In the genomic region with DNA sequence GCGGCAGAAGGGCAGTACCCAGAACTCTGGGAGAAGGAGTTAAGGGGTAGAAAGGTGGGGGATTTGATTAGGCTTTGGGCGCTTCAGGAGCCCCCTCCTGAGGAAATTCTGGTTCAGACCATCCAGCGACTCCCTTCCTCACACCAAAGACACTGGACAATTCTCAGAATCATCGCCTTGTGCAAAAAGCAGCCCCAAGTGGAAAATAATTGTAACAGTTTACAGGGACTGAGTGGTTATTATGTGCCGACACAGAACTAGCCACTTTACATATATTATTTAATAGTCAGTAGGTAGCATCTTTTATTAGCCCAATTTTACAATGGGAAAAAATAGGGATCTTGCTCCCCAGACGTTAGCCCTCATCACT, we compare ENCODE assay signal across 8 cellular contexts. TPM values are rescaled to one million over a fixed set of nuclear protein-coding genes. Genes with fewer than 3 reads are reported as not detected.
A peak's percentile ranks its signal among the peaks of the same experiment; 100 is the strongest.
DNase-seq lines count a peak whose midpoint lies in the region; ATAC-seq, FAIRE-seq and TF ChIP-seq lines count a peak whose summit lies in the region.

No MANE protein-coding gene starts in this region.

- H3K27ac ChIP-seq in ascending aorta (peak overlapping the region; percentile 94 to 96), HepG2 (ENCODE audit: extremely low read length, insufficient read depth, low read length) (peak overlapping the region; percentile 44), thoracic aorta (peak overlapping the region; percentile 89 to 95)

- H3K36me3 ChIP-seq in ascending aorta (peaks cover 21 to 30% of the 10 kb centered on the region in 2 donors), HepG2 (replicated peaks in 1 of 2; ENCODE audit: control insufficient read depth in 1 of 2, insufficient read depth in 2 of 2, low read length in 2 of 2) (peaks cover 9 to 25% of the 10 kb centered on the region in 2 experiments), thoracic aorta (peaks cover 20% of the 10 kb centered on the region)

- H3K4me3 ChIP-seq in ascending aorta, result peak overlapping the region; percentile 85 to 88
- peak overlapping the region; percentile 43 to 78 (median 72) for H3K4me3 ChIP-seq in HepG2 (replicated peaks in 1 of 3; ENCODE audit: insufficient read depth in 1 of 3, low read depth in 2 of 3, low read length in 3 of 3)
- peak overlapping the region; percentile 94 for H3K4me3 ChIP-seq in thoracic aorta

- H3K4me1 ChIP-seq in ascending aorta, result peaks cover 7 to 21% of the 10 kb centered on the region in 2 donors
- H3K4me1 ChIP-seq in HepG2 (ENCODE audit: insufficient read depth, low read length), result peaks cover 47% of the 10 kb centered on the region
- peaks cover 14 to 19% of the 10 kb centered on the region in 2 donors for H3K4me1 ChIP-seq in thoracic aorta (ENCODE audit: control insufficient read depth in 1 of 2, low read depth in 2 of 2)

- H3K9me3 ChIP-seq in ascending aorta (no peaks in the 10 kb centered on the region), HepG2 (ENCODE audit: low read length) (no peaks in the 10 kb centered on the region), thoracic aorta (no peaks in the 10 kb centered on the region)

- intact Hi-C loops in ascending aorta (cut with DNase I), result loop anchor here (1.0 to 5.0 kb wide), 5 partner anchors 36 to 240 kb away; a partner anchor contains a TSS
- intact Hi-C loops in HepG2 (cut with micrococcal nuclease; ENCODE audit: unreplicated experiment), result no loop called here

- H3K9me3 Mint-ChIP-seq in activated CD4-positive, alpha-beta T cell treated with anti-CD3 and anti-CD28 coated beads, Interleukin-2, amount 10 ng/mL, durations not matched to agents 7 days and 5 days, result no peaks in the 10 kb centered on the region

- no peak for TF ChIP-seq RAD21 in HepG2 (CRISPR knock-in tag; IDR thresholded peaks at IDR 0.05)

- TF ChIP-seq CTCF in ascending aorta (IDR thresholded peaks at IDR 0.05) (peak in 1 of 3 experiments; percentile 4), HepG2 (CRISPR knock-in tag; IDR thresholded peaks at IDR 0.05) (no peak), thoracic aorta (IDR thresholded peaks at IDR 0.05) (no peak)

- peaks cover 15% of the 10 kb centered on the region for H3K36me3 Mint-ChIP-seq in activated CD4-positive, alpha-beta T cell treated with anti-CD3 and anti-CD28 coated beads, Interleukin-2, amount 10 ng/mL, durations not matched to agents 7 days and 5 days (ENCODE audit: low read depth)

- ATAC-seq in HepG2, result no peak
- ATAC-seq in thoracic aorta (ENCODE audit: insufficient number of reproducible peaks, low FRiP score, low read depth), result no peak
- ATAC-seq in HG03521 (IDR thresholded peaks at IDR 0.05; ENCODE audit: unreplicated experiment), result no peak
- no peak for ATAC-seq in GM21447 (IDR thresholded peaks at IDR 0.05; ENCODE audit: unreplicated experiment)

- CTCF ChIA-PET in activated CD4-positive, alpha-beta T cell treated with anti-CD3 and anti-CD28 coated beads, Interleukin-2, amount 10 ng/mL, durations not matched to agents 7 days and 5 days (lab: Charles Lee), result interaction anchor here (1.3 kb wide), 2 partner anchors 10 to 95 kb away, joined by 4 read pairs; no protein-coding TSS in a partner anchor
- CTCF ChIA-PET in HepG2 (lab: Yijun Ruan, JAX; ENCODE audit: low intra/inter-chr PET ratio, low total read pairs), result no interaction called here

- peaks cover under 1% of the 10 kb centered on the region for H3K79me2 ChIP-seq in HepG2 (ENCODE audit: insufficient read depth, low read length)

- no peak for DNase-seq in activated CD4-positive, alpha-beta T cell treated with anti-CD3 and anti-CD28 coated beads, Interleukin-2, amount 10 ng/mL, durations not matched to agents 7 days and 5 days
- no peak for DNase-seq in activated CD4-positive, alpha-beta T cell treated with anti-CD3 and anti-CD28 coated beads, Interleukin-2, amount 50 U/mL, for 1 hour
- DNase-seq in ascending aorta (ENCODE audit: low spot score in 2 of 2) (no peak), HepG2 (ENCODE audit: low spot score) (no peak), thoracic aorta (ENCODE audit: low spot score) (no peak), occipital lobe (lab: John Stamatoyannopoulos, UW) (no peak)

- peak overlapping the region; percentile 60 for H3K9ac ChIP-seq in HepG2 (ENCODE audit: insufficient read depth, low read depth, low read length)

- POLR2A ChIA-PET in activated CD4-positive, alpha-beta T cell treated with anti-CD3 and anti-CD28 coated beads, Interleukin-2, amount 10 ng/mL, durations not matched to agents 7 days and 5 days (lab: Charles Lee), result interaction anchor here (0.6 kb wide), 1 partner anchor 26 kb away, joined by 3 read pairs; no protein-coding TSS in a partner anchor
- POLR2A ChIA-PET in HepG2 (lab: Yijun Ruan, JAX), result interaction anchor here (1.7 to 3.3 kb wide), 3 partner anchors 15 to 35 kb away, joined by 4 to 13 read pairs (median 9); a partner anchor contains a TSS

- H4K20me1 ChIP-seq in HepG2 (ENCODE audit: insufficient read depth, low read length), result no peaks in the 10 kb centered on the region; the same call in 1 of the 2 replicates

- H3K4me1 Mint-ChIP-seq in activated CD4-positive, alpha-beta T cell treated with anti-CD3 and anti-CD28 coated beads, Interleukin-2, amount 10 ng/mL, durations not matched to agents 7 days and 5 days, result peaks cover 25% of the 10 kb centered on the region

- H3K27me3 Mint-ChIP-seq in activated CD4-positive, alpha-beta T cell treated with anti-CD3 and anti-CD28 coated beads, Interleukin-2, amount 10 ng/mL, durations not matched to agents 7 days and 5 days, result peaks cover 8% of the 10 kb centered on the region

- 66% methylated on average over 5 of the region's 6 CpGs for WGBS in HepG2 (ENCODE audit: low lambda C conversion rate)

- no peak overlapping the region for H2AFZ ChIP-seq in HepG2 (ENCODE audit: low read length)

- no peak for TF ChIP-seq POLR2A in HepG2 (IDR thresholded peaks at IDR 0.05; ENCODE audit: insufficient read depth in 1 of 2, low read depth in 2 of 2, low read length in 2 of 2)

- H3K27ac Mint-ChIP-seq in activated CD4-positive, alpha-beta T cell treated with anti-CD3 and anti-CD28 coated beads, Interleukin-2, amount 10 ng/mL, durations not matched to agents 7 days and 5 days, result peak overlapping the region; percentile 21

- H3K4me2 ChIP-seq in HepG2 (ENCODE audit: low read depth, low read length), result peak overlapping the region; percentile 90

- no TSS peak for BruUV-seq in HepG2 (replicated peaks; lab: Mats Ljungman, UMichigan)

- no peak for FAIRE-seq in HepG2 (lab: Jason Lieb, UNC)

- in situ Hi-C loops in HepG2 (cut with HindIII; ENCODE audit: extremely low pct_ligation_motif_present, low pct_unique_long_range_greater_than_20kb), result no loop called here

- peak overlapping the region; percentile 74 for H3K4me3 Mint-ChIP-seq in activated CD4-positive, alpha-beta T cell treated with anti-CD3 and anti-CD28 coated beads, Interleukin-2, amount 10 ng/mL, durations not matched to agents 7 days and 5 days

- H3K27me3 ChIP-seq in ascending aorta, result no peaks in the 10 kb centered on the region
- H3K27me3 ChIP-seq in HepG2 (ENCODE audit: control insufficient read depth in 1 of 2, insufficient read depth in 2 of 2, low read length in 2 of 2), result no peaks in the 10 kb centered on the region; a peak in 1 of 5 replicates
- H3K27me3 ChIP-seq in thoracic aorta (replicated peaks; ENCODE audit: insufficient read depth), result no peaks in the 10 kb centered on the region

- TF ChIP-seq EP300 in HepG2 (IDR thresholded peaks at IDR 0.05; ENCODE audit: low read depth in 2 of 2, low read length in 2 of 2) (no peak), HepG2 (CRISPR knock-in tag; IDR thresholded peaks at IDR 0.05; ENCODE audit: borderline replicate concordance) (no peak)

RNA-seq across cellular contexts. Expression of a gene that starts 0.7 kb away (rescaled TPM):
- total RNA-seq in activated CD4-positive, alpha-beta T cell treated with anti-CD3 and anti-CD28 coated beads, Interleukin-2, amount 10 ng/mL, durations not matched to agents 7 days and 5 days, result 1 to 10 TPM; 6.8 to 8.4 TPM
- total RNA-seq in ascending aorta (33.8 TPM), HepG2 (2016; rRNA removed; fragmentation: Illumina TruSeq; extraction: Trizol) (2.8 and 6.3 TPM in 2 replicates), thoracic aorta (10 to 100 TPM; 40.3 to 40.4 TPM), occipital lobe (65.4 TPM)
- 0.40 and 0.79 TPM in 2 replicates for total RNA-seq in HepG2 (2016; cell fraction: cytosol; rRNA removed; fragmentation: Illumina TruSeq; extraction: Trizol; ENCODE audit: low read depth)
- total RNA-seq in HepG2 (2016; cell fraction: insoluble cytoplasmic fraction; rRNA removed; fragmentation: Illumina TruSeq; extraction: Trizol), result 2.4 and 5.9 TPM in 2 replicates
- total RNA-seq in HepG2 (2016; cell fraction: membrane; rRNA removed; fragmentation: Illumina TruSeq; extraction: Trizol), result 1.2 and 1.5 TPM in 2 replicates
- 9.6 and 9.9 TPM in 2 replicates for total RNA-seq in HepG2 (2016; cell fraction: nucleus; rRNA removed; fragmentation: Illumina TruSeq; extraction: Trizol)
- 3.6 and 4.9 TPM in 2 replicates for polyA plus RNA-seq in HepG2 (2011; rRNA removed)
- 1.5 and 2.1 TPM in 2 replicates for polyA plus RNA-seq in HepG2 (2011; cell fraction: cytosol; rRNA removed)
- polyA plus RNA-seq in HepG2 (2011; cell fraction: nucleus; rRNA removed), result 25.2 and 26.5 TPM in 2 replicates
- 2.3 and 2.8 TPM in 2 replicates for polyA plus RNA-seq in HepG2 (2012)
- polyA plus RNA-seq in HepG2 (2016; cell fraction: cytosol; fragmentation: Illumina TruSeq; extraction: Trizol; ENCODE audit: low read depth), result 0.49 and 0.53 TPM in 2 replicates
- polyA plus RNA-seq in HepG2 (2016; cell fraction: insoluble cytoplasmic fraction; fragmentation: Illumina TruSeq; extraction: Trizol; ENCODE audit: low read depth), result 1.6 and 2.7 TPM in 2 replicates
- polyA plus RNA-seq in HepG2 (2016; cell fraction: membrane; fragmentation: Illumina TruSeq; extraction: Trizol; ENCODE audit: low read depth), result 0.80 and 1.3 TPM in 2 replicates
- polyA plus RNA-seq in HepG2 (2016; cell fraction: nucleus; fragmentation: Illumina TruSeq; extraction: Trizol; ENCODE audit: insufficient read depth, low read depth), result 25.5 and 27.0 TPM in 2 replicates
- 5.6 and 9.8 TPM in 2 replicates for polyA minus RNA-seq in HepG2 (2011; rRNA and poly(A)+ RNA removed; ENCODE audit: low replicate concordance)
- 1.6 and 3.3 TPM in 2 replicates for polyA minus RNA-seq in HepG2 (2011; cell fraction: cytosol; rRNA and poly(A)+ RNA removed)
- polyA minus RNA-seq in HepG2 (2011; cell fraction: nucleus; rRNA and poly(A)+ RNA removed), result 6.6 and 8.3 TPM in 2 replicates

RNA-seq across cellular contexts. Expression of a gene that starts 6.7 kb away (rescaled TPM):
- 10 to 100 TPM; 39.0 to 40.6 TPM for total RNA-seq in activated CD4-positive, alpha-beta T cell treated with anti-CD3 and anti-CD28 coated beads, Interleukin-2, amount 10 ng/mL, durations not matched to agents 7 days and 5 days
- 87.8 TPM for total RNA-seq in ascending aorta
- total RNA-seq in HepG2 (2016; rRNA removed; fragmentation: Illumina TruSeq; extraction: Trizol), result 58.9 and 60.2 TPM in 2 replicates
- total RNA-seq in HepG2 (2016; cell fraction: cytosol; rRNA removed; fragmentation: Illumina TruSeq; extraction: Trizol; ENCODE audit: low read depth), result 17.5 and 22.7 TPM in 2 replicates
- total RNA-seq in HepG2 (2016; cell fraction: insoluble cytoplasmic fraction; rRNA removed; fragmentation: Illumina TruSeq; extraction: Trizol), result 61.0 and 64.1 TPM in 2 replicates
- 47.3 and 49.4 TPM in 2 replicates for total RNA-seq in HepG2 (2016; cell fraction: membrane; rRNA removed; fragmentation: Illumina TruSeq; extraction: Trizol)
- total RNA-seq in HepG2 (2016; cell fraction: nucleus; rRNA removed; fragmentation: Illumina TruSeq; extraction: Trizol), result 42.8 and 48.3 TPM in 2 replicates
- 56.6 TPM in 2 replicates for polyA plus RNA-seq in HepG2 (2011; rRNA removed)
- polyA plus RNA-seq in HepG2 (2011; cell fraction: cytosol; rRNA removed), result 46.2 and 52.7 TPM in 2 replicates
- 94.3 and 111 TPM in 2 replicates for polyA plus RNA-seq in HepG2 (2011; cell fraction: nucleus; rRNA removed)
- 27.4 and 32.7 TPM in 2 replicates for polyA plus RNA-seq in HepG2 (2012)
- polyA plus RNA-seq in HepG2 (2016; cell fraction: cytosol; fragmentation: Illumina TruSeq; extraction: Trizol; ENCODE audit: low read depth), result 19.3 and 24.9 TPM in 2 replicates
- polyA plus RNA-seq in HepG2 (2016; cell fraction: insoluble cytoplasmic fraction; fragmentation: Illumina TruSeq; extraction: Trizol; ENCODE audit: low read depth), result 64.8 and 65.3 TPM in 2 replicates
- 38.0 and 38.5 TPM in 2 replicates for polyA plus RNA-seq in HepG2 (2016; cell fraction: membrane; fragmentation: Illumina TruSeq; extraction: Trizol; ENCODE audit: low read depth)
- polyA plus RNA-seq in HepG2 (2016; cell fraction: nucleus; fragmentation: Illumina TruSeq; extraction: Trizol; ENCODE audit: insufficient read depth, low read depth), result 93.4 and 95.4 TPM in 2 replicates
- polyA minus RNA-seq in HepG2 (2011; rRNA and poly(A)+ RNA removed; ENCODE audit: low replicate concordance), result 40.2 and 91.9 TPM in 2 replicates
- polyA minus RNA-seq in HepG2 (2011; cell fraction: cytosol; rRNA and poly(A)+ RNA removed), result 13.5 and 13.6 TPM in 2 replicates
- 52.7 and 55.4 TPM in 2 replicates for polyA minus RNA-seq in HepG2 (2011; cell fraction: nucleus; rRNA and poly(A)+ RNA removed)
- 10 to 100 TPM; 52.1 to 62.8 TPM for total RNA-seq in thoracic aorta
- total RNA-seq in occipital lobe, result 25.3 TPM

RNA-seq across cellular contexts. Expression of a gene that starts 6.9 kb away (rescaled TPM):
- total RNA-seq in activated CD4-positive, alpha-beta T cell treated with anti-CD3 and anti-CD28 coated beads, Interleukin-2, amount 10 ng/mL, durations not matched to agents 7 days and 5 days, result 10 to 100 TPM; 25.6 to 27.0 TPM
- total RNA-seq in ascending aorta (19.2 TPM), HepG2 (2016; rRNA removed; fragmentation: Illumina TruSeq; extraction: Trizol) (39.5 and 60.1 TPM in 2 replicates), thoracic aorta (10 to 100 TPM; 47.7 to 49.9 TPM), occipital lobe (26.7 TPM)
- total RNA-seq in HepG2 (2016; cell fraction: cytosol; rRNA removed; fragmentation: Illumina TruSeq; extraction: Trizol; ENCODE audit: low read depth), result 10.8 and 13.1 TPM in 2 replicates
- 43.3 and 66.3 TPM in 2 replicates for total RNA-seq in HepG2 (2016; cell fraction: insoluble cytoplasmic fraction; rRNA removed; fragmentation: Illumina TruSeq; extraction: Trizol)
- 26.2 and 32.5 TPM in 2 replicates for total RNA-seq in HepG2 (2016; cell fraction: membrane; rRNA removed; fragmentation: Illumina TruSeq; extraction: Trizol)
- 41.4 and 43.0 TPM in 2 replicates for total RNA-seq in HepG2 (2016; cell fraction: nucleus; rRNA removed; fragmentation: Illumina TruSeq; extraction: Trizol)
- polyA plus RNA-seq in HepG2 (2011; rRNA removed), result 34.9 and 38.5 TPM in 2 replicates
- 34.0 and 35.1 TPM in 2 replicates for polyA plus RNA-seq in HepG2 (2011; cell fraction: cytosol; rRNA removed)
- 67.7 and 87.1 TPM in 2 replicates for polyA plus RNA-seq in HepG2 (2011; cell fraction: nucleus; rRNA removed)
- 20.8 and 27.0 TPM in 2 replicates for polyA plus RNA-seq in HepG2 (2012)
- polyA plus RNA-seq in HepG2 (2016; cell fraction: cytosol; fragmentation: Illumina TruSeq; extraction: Trizol; ENCODE audit: low read depth), result 11.9 and 14.7 TPM in 2 replicates
- 45.0 and 46.2 TPM in 2 replicates for polyA plus RNA-seq in HepG2 (2016; cell fraction: insoluble cytoplasmic fraction; fragmentation: Illumina TruSeq; extraction: Trizol; ENCODE audit: low read depth)
- 19.4 and 23.0 TPM in 2 replicates for polyA plus RNA-seq in HepG2 (2016; cell fraction: membrane; fragmentation: Illumina TruSeq; extraction: Trizol; ENCODE audit: low read depth)
- 39.7 and 43.3 TPM in 2 replicates for polyA plus RNA-seq in HepG2 (2016; cell fraction: nucleus; fragmentation: Illumina TruSeq; extraction: Trizol; ENCODE audit: insufficient read depth, low read depth)
- 42.9 and 55.1 TPM in 2 replicates for polyA minus RNA-seq in HepG2 (2011; rRNA and poly(A)+ RNA removed; ENCODE audit: low replicate concordance)
- polyA minus RNA-seq in HepG2 (2011; cell fraction: cytosol; rRNA and poly(A)+ RNA removed), result 12.4 and 20.8 TPM in 2 replicates
- 102 and 116 TPM in 2 replicates for polyA minus RNA-seq in HepG2 (2011; cell fraction: nucleus; rRNA and poly(A)+ RNA removed)

RNA-seq across cellular contexts. Expression of a gene that starts 22.7 kb away (rescaled TPM):
- total RNA-seq in activated CD4-positive, alpha-beta T cell treated with anti-CD3 and anti-CD28 coated beads, Interleukin-2, amount 10 ng/mL, durations not matched to agents 7 days and 5 days, result 10 to 100 TPM; 15.8 to 18.0 TPM
- total RNA-seq in ascending aorta, result 2.3 TPM
- total RNA-seq in HepG2 (2016; rRNA removed; fragmentation: Illumina TruSeq; extraction: Trizol), result 0.94 and 2.7 TPM in 2 replicates
- total RNA-seq in HepG2 (2016; cell fraction: cytosol; rRNA removed; fragmentation: Illumina TruSeq; extraction: Trizol; ENCODE audit: low read depth), result 1.3 and 1.6 TPM in 2 replicates
- 1.0 and 2.6 TPM in 2 replicates for total RNA-seq in HepG2 (2016; cell fraction: insoluble cytoplasmic fraction; rRNA removed; fragmentation: Illumina TruSeq; extraction: Trizol)
- 1.00 and 1.2 TPM in 2 replicates for total RNA-seq in HepG2 (2016; cell fraction: membrane; rRNA removed; fragmentation: Illumina TruSeq; extraction: Trizol)
- 8.5 and 9.6 TPM in 2 replicates for total RNA-seq in HepG2 (2016; cell fraction: nucleus; rRNA removed; fragmentation: Illumina TruSeq; extraction: Trizol)
- 9.3 and 13.3 TPM in 2 replicates for polyA plus RNA-seq in HepG2 (2011; rRNA removed)
- polyA plus RNA-seq in HepG2 (2011; cell fraction: cytosol; rRNA removed), result 2.1 TPM in 2 replicates
- 76.4 and 80.1 TPM in 2 replicates for polyA plus RNA-seq in HepG2 (2011; cell fraction: nucleus; rRNA removed)
- polyA plus RNA-seq in HepG2 (2012), result 11.0 and 17.0 TPM in 2 replicates
- 0.09 and 0.20 TPM in 2 replicates for polyA plus RNA-seq in HepG2 (2016; cell fraction: cytosol; fragmentation: Illumina TruSeq; extraction: Trizol; ENCODE audit: low read depth)
- polyA plus RNA-seq in HepG2 (2016; cell fraction: insoluble cytoplasmic fraction; fragmentation: Illumina TruSeq; extraction: Trizol; ENCODE audit: low read depth), result 0.91 and 1.1 TPM in 2 replicates
- polyA plus RNA-seq in HepG2 (2016; cell fraction: membrane; fragmentation: Illumina TruSeq; extraction: Trizol; ENCODE audit: low read depth), result 0.16 and 0.22 TPM in 2 replicates
- 14.1 and 16.8 TPM in 2 replicates for polyA plus RNA-seq in HepG2 (2016; cell fraction: nucleus; fragmentation: Illumina TruSeq; extraction: Trizol; ENCODE audit: insufficient read depth, low read depth)
- 57.3 and 64.0 TPM in 2 replicates for polyA minus RNA-seq in HepG2 (2011; rRNA and poly(A)+ RNA removed; ENCODE audit: low replicate concordance)
- 2.5 and 3.1 TPM in 2 replicates for polyA minus RNA-seq in HepG2 (2011; cell fraction: cytosol; rRNA and poly(A)+ RNA removed)
- polyA minus RNA-seq in HepG2 (2011; cell fraction: nucleus; rRNA and poly(A)+ RNA removed), result 48.5 and 56.7 TPM in 2 replicates
- 10 to 100 TPM; 23.9 to 26.5 TPM for total RNA-seq in thoracic aorta
- total RNA-seq in occipital lobe, result 3.4 TPM

RNA-seq across cellular contexts. Expression of a gene that starts 33.6 kb away (rescaled TPM):
- under 1 TPM in 1 of 2 experiments, not detected in 1; 0.35 TPM for total RNA-seq in activated CD4-positive, alpha-beta T cell treated with anti-CD3 and anti-CD28 coated beads, Interleukin-2, amount 10 ng/mL, durations not matched to agents 7 days and 5 days
- total RNA-seq in ascending aorta, result 16.8 TPM
- total RNA-seq in HepG2 (2016; rRNA removed; fragmentation: Illumina TruSeq; extraction: Trizol), result 29.6 and 57.4 TPM in 2 replicates
- 7.4 and 9.1 TPM in 2 replicates for total RNA-seq in HepG2 (2016; cell fraction: cytosol; rRNA removed; fragmentation: Illumina TruSeq; extraction: Trizol; ENCODE audit: low read depth)
- 28.5 and 59.2 TPM in 2 replicates for total RNA-seq in HepG2 (2016; cell fraction: insoluble cytoplasmic fraction; rRNA removed; fragmentation: Illumina TruSeq; extraction: Trizol)
- total RNA-seq in HepG2 (2016; cell fraction: membrane; rRNA removed; fragmentation: Illumina TruSeq; extraction: Trizol), result 9.6 and 11.3 TPM in 2 replicates
- 60.0 and 62.1 TPM in 2 replicates for total RNA-seq in HepG2 (2016; cell fraction: nucleus; rRNA removed; fragmentation: Illumina TruSeq; extraction: Trizol)
- 6.2 and 9.2 TPM in 2 replicates for polyA plus RNA-seq in HepG2 (2011; rRNA removed)
- polyA plus RNA-seq in HepG2 (2011; cell fraction: cytosol; rRNA removed), result 7.9 and 10.5 TPM in 2 replicates
- 6.2 and 6.6 TPM in 2 replicates for polyA plus RNA-seq in HepG2 (2011; cell fraction: nucleus; rRNA removed)
- 1.3 and 1.4 TPM in 2 replicates for polyA plus RNA-seq in HepG2 (2012)
- 6.7 and 7.9 TPM in 2 replicates for polyA plus RNA-seq in HepG2 (2016; cell fraction: cytosol; fragmentation: Illumina TruSeq; extraction: Trizol; ENCODE audit: low read depth)
- 28.3 and 32.1 TPM in 2 replicates for polyA plus RNA-seq in HepG2 (2016; cell fraction: insoluble cytoplasmic fraction; fragmentation: Illumina TruSeq; extraction: Trizol; ENCODE audit: low read depth)
- polyA plus RNA-seq in HepG2 (2016; cell fraction: membrane; fragmentation: Illumina TruSeq; extraction: Trizol; ENCODE audit: low read depth), result 8.6 and 17.5 TPM in 2 replicates
- polyA plus RNA-seq in HepG2 (2016; cell fraction: nucleus; fragmentation: Illumina TruSeq; extraction: Trizol; ENCODE audit: insufficient read depth, low read depth), result 86.2 and 88.6 TPM in 2 replicates
- polyA minus RNA-seq in HepG2 (2011; rRNA and poly(A)+ RNA removed; ENCODE audit: low replicate concordance), result 0.26 and 20.4 TPM in 2 replicates
- polyA minus RNA-seq in HepG2 (2011; cell fraction: cytosol; rRNA and poly(A)+ RNA removed), result 3.1 and 4.2 TPM in 2 replicates
- 4.1 and 4.5 TPM in 2 replicates for polyA minus RNA-seq in HepG2 (2011; cell fraction: nucleus; rRNA and poly(A)+ RNA removed)
- total RNA-seq in thoracic aorta, result 1 to 10 TPM in 1 of 2 donors, under 1 TPM in 1; 0.54 to 2.9 TPM
- 2.3 TPM for total RNA-seq in occipital lobe

Comparison
In these comparisons a context has a peak if more than half of its experiments do, and no peak if none do; other contexts are left out.
1. H3K27ac ChIP-seq: peak in every context shown above with its lines; median percentile 95 in ascending aorta; 92 in thoracic aorta; 44 in HepG2.